ENCODE assay signal across 15 cellular contexts in genomic region chr4:115790812-115791211, GRCh38.
DNase-seq lines count a peak whose midpoint lies in the region; ATAC-seq and TF ChIP-seq lines count a peak whose summit lies in the region.
"Had no signal": no experiment of that assay in that cellular context is flagged by ENCODE, and none has a peak within 500 bp of the region (broad histone marks: within the 10 kb centered on the region; RNA-seq: fewer than 3 reads in every experiment).

No MANE protein-coding gene starts in this region.

- no peak for TF ChIP-seq POLR2A in body of pancreas (IDR thresholded peaks at IDR 0.05)

- no peaks in the 10 kb centered on the region for H3K9me2 ChIP-seq in OCI-LY7 (ENCODE audit: insufficient read depth, low read length)

- no peak overlapping the region for H2BK120ac ChIP-seq in H9 (ENCODE audit: low read depth, low read length, poor library complexity, severe bottlenecking)

- H3K23me2 ChIP-seq in H9 (ENCODE audit: insufficient read length, low read depth, low read length, poor library complexity, severe bottlenecking): no peaks in the 10 kb centered on the region

- H3F3A ChIP-seq in smooth muscle cell (ENCODE audit: low read depth): no peaks in the 10 kb centered on the region

- H3K23ac ChIP-seq in H9 (ENCODE audit: insufficient read length, low read depth, low read length): no peak overlapping the region

- H3K9me3 ChIP-seq in H9 (ENCODE audit: control insufficient read depth, low read depth, low read length) (no peaks in the 10 kb centered on the region), OCI-LY7 (ENCODE audit: low read length) (no peaks in the 10 kb centered on the region), smooth muscle cell (replicated peaks; ENCODE audit: low read depth) (no peaks in the 10 kb centered on the region), body of pancreas (no peaks in the 10 kb centered on the region)

- TF ChIP-seq CTCF in H9 (conservative IDR thresholded peaks at IDR 0.05) (peak; percentile 56; the same call in 2 of the 3 replicates), OCI-LY7 (conservative IDR thresholded peaks at IDR 0.05; ENCODE audit: low read length) (peak; percentile 54; the same call in 1 of the 2 replicates), endothelial cell (IDR thresholded peaks at IDR 0.05; ENCODE audit: unreplicated experiment) (peak; percentile 32), smooth muscle cell (IDR thresholded peaks at IDR 0.05; ENCODE audit: borderline replicate concordance, insufficient read depth, poor library complexity, severe bottlenecking) (peak; percentile 26), body of pancreas (IDR thresholded peaks at IDR 0.05) (no peak)

- H3K14ac ChIP-seq in H9 (ENCODE audit: insufficient read depth, low read length): no peak overlapping the region

- ATAC-seq in HG02759 (IDR thresholded peaks at IDR 0.05; ENCODE audit: unreplicated experiment) (no peak), body of pancreas (no peak)

- no peak overlapping the region for H3T11ph ChIP-seq in H9 (ENCODE audit: low read length)

- no peak overlapping the region for H3K4me3 Mint-ChIP-seq in H9
- H3K4me3 Mint-ChIP-seq in endothelial cell (ENCODE audit: unreplicated experiment): no peak overlapping the region
- H3K4me3 Mint-ChIP-seq: CD4-positive, alpha-beta memory T cell had no signal

- CTCF ChIA-PET in OCI-LY7 (lab: Charles Lee; ENCODE audit: unreplicated experiment): no interaction called here

- H3K36me3 ChIP-seq in OCI-LY7 (ENCODE audit: insufficient read depth, low read length) (no peaks in the 10 kb centered on the region), smooth muscle cell (ENCODE audit: low read depth) (no peaks in the 10 kb centered on the region), body of pancreas (replicated peaks in 1 of 2; ENCODE audit: insufficient read depth in 1 of 2, low read depth in 2 of 2) (no peaks in the 10 kb centered on the region)

- no peaks in the 10 kb centered on the region for H3K4me1 Mint-ChIP-seq in H9
- H3K4me1 Mint-ChIP-seq in endothelial cell (ENCODE audit: unreplicated experiment): no peaks in the 10 kb centered on the region
- H3K4me1 Mint-ChIP-seq: CD4-positive, alpha-beta memory T cell had no signal

- no peak overlapping the region for H2BK15ac ChIP-seq in H9 (ENCODE audit: low read depth, low read length)

- H3K18ac ChIP-seq in H9 (ENCODE audit: insufficient read length, low read depth, low read length): no peak overlapping the region

- no peak overlapping the region for H4K8ac ChIP-seq in H9 (replicated peaks; ENCODE audit: insufficient read length, low read depth, low read length)

- H3K4me3 ChIP-seq in OCI-LY7 (ENCODE audit: low read depth, low read length, poor library complexity, severe bottlenecking) (no peak overlapping the region), smooth muscle cell (no peak overlapping the region), body of pancreas (no peak overlapping the region)

- H2AFZ ChIP-seq in H9 (ENCODE audit: low read length) (no peak overlapping the region), OCI-LY7 (ENCODE audit: low read length) (no peak overlapping the region), smooth muscle cell (ENCODE audit: low read depth) (no peak overlapping the region)

- H3K4me1 ChIP-seq in H9 (ENCODE audit: insufficient read depth, low read length) (no peaks in the 10 kb centered on the region), OCI-LY7 (ENCODE audit: insufficient read depth, low read length, poor library complexity, severe bottlenecking) (no peaks in the 10 kb centered on the region), smooth muscle cell (ENCODE audit: low read depth) (no peaks in the 10 kb centered on the region), body of pancreas (no peaks in the 10 kb centered on the region)

- H4K91ac ChIP-seq in H9 (ENCODE audit: insufficient read length, low read depth, low read length): no peak overlapping the region

- H3K9me3 Mint-ChIP-seq in H9 (no peaks in the 10 kb centered on the region), endothelial cell (ENCODE audit: unreplicated experiment) (no peaks in the 10 kb centered on the region)

- no peak overlapping the region for H2BK5ac ChIP-seq in H9 (ENCODE audit: insufficient read length, low read length)

- H4K5ac ChIP-seq in H9 (ENCODE audit: insufficient read length, low read depth, low read length): no peak overlapping the region

- H3K79me2 ChIP-seq in H9 (ENCODE audit: insufficient read depth, low read length): no peaks in the 10 kb centered on the region
- H3K79me2 ChIP-seq in OCI-LY7 (ENCODE audit: insufficient read depth, low read depth, low read length): no peaks in the 10 kb centered on the region
- H3K79me2 ChIP-seq in smooth muscle cell (ENCODE audit: low read depth): no peaks in the 10 kb centered on the region

- H3K9ac ChIP-seq in H9 (ENCODE audit: extremely low read depth, insufficient read length, low read length) (no peak overlapping the region), smooth muscle cell (ENCODE audit: low read depth) (no peak overlapping the region)

- no peak overlapping the region for H2BK20ac ChIP-seq in H9 (ENCODE audit: low read depth, low read length, poor library complexity, severe bottlenecking)

- no peak overlapping the region for H2BK12ac ChIP-seq in H9 (ENCODE audit: insufficient read length, low read depth, low read length)

- intact Hi-C loops in OCI-LY7 (cut with micrococcal nuclease; ENCODE audit: unreplicated experiment): no loop called here
- intact Hi-C loops in body of pancreas (cut with DNase I): no loop called here

- no CpG with 5 or more reads among the region's 2 CpGs for WGBS in H9 (ENCODE audit: extremely low coverage, insufficient read length, low lambda C conversion rate)
- WGBS in smooth muscle cell (ENCODE audit: low lambda C conversion rate): 57% methylated on average over 2 of the region's 2 CpGs
- 43 to 60% methylated on average over 2 of the region's 2 CpGs for WGBS in body of pancreas, 2 donors

- no peaks in the 10 kb centered on the region for H3K36me3 Mint-ChIP-seq in H9 (ENCODE audit: insufficient read depth in 1 of 3, low read depth in 3 of 3)
- H3K36me3 Mint-ChIP-seq in endothelial cell (ENCODE audit: low read depth, unreplicated experiment): no peaks in the 10 kb centered on the region
- H3K36me3 Mint-ChIP-seq: CD4-positive, alpha-beta memory T cell had no signal

- H4K20me1 ChIP-seq in H9 (ENCODE audit: control insufficient read depth, insufficient read depth, insufficient read length) (no peaks in the 10 kb centered on the region), OCI-LY7 (ENCODE audit: insufficient read depth, low read length) (no peaks in the 10 kb centered on the region), smooth muscle cell (ENCODE audit: low read depth) (no peaks in the 10 kb centered on the region)

- no peak overlapping the region for H3K27ac ChIP-seq in H9 (ENCODE audit: insufficient read length, low read depth, low read length)
- H3K27ac ChIP-seq in OCI-LY7 (ENCODE audit: low read depth, low read length, poor library complexity, severe bottlenecking): no peak overlapping the region
- H3K27ac ChIP-seq in smooth muscle cell (ENCODE audit: low read depth): no peak overlapping the region
- H3K27ac ChIP-seq in body of pancreas: no peak overlapping the region

- H3K27ac Mint-ChIP-seq in H9 (no peak overlapping the region), endothelial cell (ENCODE audit: unreplicated experiment) (no peak overlapping the region)
- H3K27ac Mint-ChIP-seq: CD4-positive, alpha-beta memory T cell had no signal

- H3K27me3 Mint-ChIP-seq in H9 (ENCODE audit: low read depth) (no peaks in the 10 kb centered on the region), endothelial cell (ENCODE audit: unreplicated experiment) (no peaks in the 10 kb centered on the region)
- H3K27me3 Mint-ChIP-seq: CD4-positive, alpha-beta memory T cell had no signal

- H3K4ac ChIP-seq in H9 (ENCODE audit: low read depth, low read length): no peak overlapping the region

- H3K4me2 ChIP-seq in H9 (ENCODE audit: insufficient read depth, insufficient read length, low read length) (no peak overlapping the region), OCI-LY7 (ENCODE audit: low read length) (no peak overlapping the region), smooth muscle cell (no peak overlapping the region)

- no peak overlapping the region for H2AK5ac ChIP-seq in H9 (ENCODE audit: insufficient read length, low read length)

- DNase-seq in H9: no peak
- no peak for DNase-seq in OCI-LY7 (ENCODE audit: low spot score)
- DNase-seq in endothelial cell (ENCODE audit: low spot score): no peak
- DNase-seq in smooth muscle cell (lab: John Stamatoyannopoulos, UW; ENCODE audit: unreplicated experiment): no peak
- DNase-seq in body of pancreas: no peak
- no peak for DNase-seq in NCI-H2029 (lab: John Stamatoyannopoulos, UW)
- DNase-seq: AML-193; CD4-positive, alpha-beta memory T cell; NCI-H1105 treated with DMSO at 0.1 percent for 48 hours; NCI-H187; NCI-H2171 treated with DMSO at 0.1 percent for 48 hours; NCI-H82; SIG-M5; SW 1271 had no signal

- no peak overlapping the region for H3K56ac ChIP-seq in H9 (ENCODE audit: insufficient read length, low read depth, low read length)

- H3K27me3 ChIP-seq in H9 (ENCODE audit: insufficient read depth, low read length): no peaks in the 10 kb centered on the region
- no peaks in the 10 kb centered on the region for H3K27me3 ChIP-seq in smooth muscle cell (ENCODE audit: low read depth)
- H3K27me3 ChIP-seq in body of pancreas: no peaks in the 10 kb centered on the region

- H3K79me1 ChIP-seq in H9 (ENCODE audit: insufficient read depth, low read depth, low read length, poor library complexity, severe bottlenecking): no peaks in the 10 kb centered on the region

- POLR2A ChIA-PET in OCI-LY7 (lab: Charles Lee): no interaction called here

- BruUV-seq in OCI-LY7 (replicated peaks; lab: Mats Ljungman, UMichigan): no TSS peak

Comparison
In these comparisons a context has a peak if more than half of its experiments do, and no peak if none do; other contexts are left out.
1. CTCF ChIP-seq: peak in H9 (single experiment), OCI-LY7 (single experiment), endothelial cell (single experiment) and smooth muscle cell (single experiment); none in body of pancreas (0 of 7).